In the genomic region with DNA sequence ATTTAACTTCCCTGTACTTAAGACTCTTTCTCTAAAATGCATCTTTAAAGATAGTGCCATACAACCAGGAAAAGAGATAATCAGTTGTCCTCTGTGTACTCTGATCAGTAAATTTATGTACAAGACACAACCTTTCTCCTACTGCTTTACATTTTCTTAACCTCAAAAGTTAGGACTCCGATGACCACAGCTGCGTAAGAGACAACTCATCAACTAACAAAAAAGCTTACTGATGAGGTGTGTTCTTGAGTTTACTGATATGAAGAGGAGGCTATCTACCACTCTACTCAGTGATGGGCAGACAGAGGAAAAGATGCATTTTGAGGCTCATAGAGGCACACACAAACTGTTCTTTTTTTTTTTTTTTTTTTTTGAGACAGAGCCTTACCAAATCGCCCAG, we compare ENCODE assay signal across 21 cellular contexts.
"Had no signal": no experiment of that assay in that cellular context is flagged by ENCODE, and none has a peak within 500 bp of the region (broad histone marks: within the 10 kb centered on the region; RNA-seq: fewer than 3 reads in every experiment).

No MANE protein-coding gene starts in this region.

- H3K4me3 ChIP-seq: coronary artery, psoas muscle, right lobe of liver, spleen, thoracic aorta, transverse colon had no signal

- H2AFZ ChIP-seq: parathyroid adenoma had no signal

- H3K27ac ChIP-seq: coronary artery, parathyroid adenoma, psoas muscle, right lobe of liver, spleen, thoracic aorta, transverse colon had no signal

- H3K9me3 ChIP-seq: psoas muscle, right lobe of liver, spleen, thoracic aorta, transverse colon had no signal

- H3K36me3 ChIP-seq: right lobe of liver, spleen, thoracic aorta, transverse colon had no signal

- H3K4me1 ChIP-seq: parathyroid adenoma, psoas muscle, right lobe of liver had no signal

- H3K9ac ChIP-seq: parathyroid adenoma had no signal

- DNase-seq: effector CD4-positive, alpha-beta T cell; endodermal cell; erythroblast; foreskin melanocyte; head of caudate nucleus; hippocampal formation; mesendoderm; naive B cell; psoas muscle; retina; right lobe of liver; spleen; stimulated activated CD4-positive, alpha-beta T cell treated with anti-CD3 and anti-CD28 coated beads, Interleukin-15, amount 100 ng/mL, for 24 hours; stimulated activated CD4-positive, alpha-beta T cell treated with anti-CD3 and anti-CD28 coated beads, Interleukin-1b, Interleukin-23, amount 100 ng/mL, for 48 hours; stimulated activated CD4-positive, alpha-beta T cell treated with anti-CD3 and anti-CD28 coated beads, Interleukin-4, amount 100 ng/mL, for 24 hours; stimulated activated naive B cell treated with anti-CD40 and anti-IgM and Interleukin-4, amounts not matched to agents 10 μg/mL and 1 μg/mL and 100 μg/mL, for 72 hours; stimulated activated naive CD8-positive, alpha-beta T cell treated with anti-CD3 and anti-CD28 coated beads, Interleukin-15, amount 100 ng/mL, for 72 hours; transverse colon had no signal

- H3K27me3 ChIP-seq: right lobe of liver, spleen, transverse colon had no signal

- ATAC-seq: psoas muscle; right lobe of liver; stimulated activated naive B cell treated with anti-CD40 and anti-IgM and Interleukin-4, amounts not matched to agents 10 μg/mL and 1 μg/mL and 100 μg/mL, for 72 hours; stimulated activated naive CD8-positive, alpha-beta T cell treated with anti-CD3 and anti-CD28 coated beads, Interleukin-15, amount 100 ng/mL, for 72 hours had no signal

- H3K79me2 ChIP-seq: parathyroid adenoma had no signal
